ENCODE assay signal across 15 cellular contexts in the genomic region with DNA sequence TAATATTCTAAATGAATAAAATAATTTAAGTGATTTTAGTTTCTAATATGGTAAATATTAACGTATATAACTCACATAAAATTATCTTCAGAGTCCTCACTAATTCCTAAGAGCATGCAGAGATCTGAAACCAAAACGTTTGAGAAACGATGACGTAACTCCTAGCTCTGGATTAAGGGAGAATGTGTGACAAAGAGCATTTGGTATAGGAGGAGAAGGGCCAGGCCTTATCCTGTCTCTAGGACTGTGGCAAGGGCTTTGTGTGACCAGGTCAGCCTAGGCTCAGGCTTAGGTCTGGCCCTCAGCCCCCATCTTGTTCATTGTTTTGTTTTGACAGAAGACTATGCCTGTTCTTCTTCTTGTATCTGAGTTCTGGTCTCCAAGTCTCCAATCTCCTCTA. TPM values are rescaled to one million over a fixed set of nuclear protein-coding genes. Genes with fewer than 3 reads are reported as not detected.
"Had no signal": no experiment of that assay in that cellular context is flagged by ENCODE, and none has a peak within 500 bp of the region (broad histone marks: within the 10 kb centered on the region; RNA-seq: fewer than 3 reads in every experiment).

No MANE protein-coding gene starts in this region.

- H3K9me3 ChIP-seq: adrenal gland, colonic mucosa had no signal

- H3K4me1 ChIP-seq: colonic mucosa had no signal

- H3K36me3 ChIP-seq: adrenal gland, colonic mucosa had no signal

- ATAC-seq: activated CD4-positive, alpha-beta T cell treated with anti-CD3 and anti-CD28 coated beads for 36 hours; esophagus mucosa; left ventricle myocardium superior; natural killer cell treated with Interleukin-12 subunit alpha and Interleukin-12 subunit beta and Interleukin-15 and Interleukin-18, amount 100 ng/mL, for 72 hours had no signal

- H3K4me3 ChIP-seq: adrenal gland, colonic mucosa had no signal

- DNase-seq: activated CD4-positive, alpha-beta memory T cell treated with anti-CD3 and anti-CD28 coated beads, Interleukin-2, amount 10 ng/mL, durations not matched to agents 7 days and 5 days; activated CD4-positive, alpha-beta T cell treated with anti-CD3 and anti-CD28 coated beads for 36 hours; activated effector memory CD4-positive, alpha-beta T cell treated with Interleukin-2 at 50 U/mL for 16 hours; activated naive CD4-positive, alpha-beta T cell treated with anti-CD3 and anti-CD28 coated beads, Interleukin-2, amount 50 U/mL, for 16 hours; activated T-cell treated with anti-CD3 and anti-CD28 coated beads, Interleukin-2, amount 50 U/mL, for 24 hours; adrenal gland; colonic mucosa; hippocampal formation; left ventricle myocardium superior; T-helper 9 cell had no signal

- H3K27me3 ChIP-seq: adrenal gland, colonic mucosa had no signal

- H3K27ac ChIP-seq: adrenal gland, colonic mucosa had no signal

RNA-seq across cellular contexts. Expression of gene RNF39, which starts 33.7 kb away (rescaled TPM):
- total RNA-seq: activated CD4-positive, alpha-beta memory T cell treated with anti-CD3 and anti-CD28 coated beads, Interleukin-2, amount 10 ng/mL, durations not matched to agents 7 days and 5 days; activated CD4-positive, alpha-beta T cell treated with anti-CD3 and anti-CD28 coated beads for 36 hours; cardiac septum; glomerular endothelial cell; left ventricle myocardium superior; mesenteric fat pad; natural killer cell treated with Interleukin-12 subunit alpha and Interleukin-12 subunit beta and Interleukin-15 and Interleukin-18, amount 100 ng/mL, for 72 hours had no signal
